1 cellular context compared by ENCODE assay signal in the genomic region with DNA sequence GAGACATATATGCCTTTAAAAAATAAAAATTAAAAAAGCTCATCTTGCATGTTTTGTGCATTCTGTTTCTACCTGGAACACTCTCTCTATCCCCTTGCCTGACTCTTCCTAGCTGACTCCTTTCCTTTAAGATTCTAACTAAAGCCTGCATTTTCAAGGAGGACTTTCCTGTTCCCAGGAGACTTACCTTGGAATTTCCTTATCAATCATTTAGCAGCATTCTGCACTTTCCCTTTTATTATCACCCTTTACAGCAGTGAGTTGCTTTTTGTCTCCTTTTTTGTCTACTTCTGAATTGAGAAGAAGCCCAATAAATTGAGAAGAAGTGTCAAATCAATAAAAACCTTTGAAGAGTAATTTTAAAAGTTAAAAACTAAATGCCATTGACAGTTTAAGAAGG.
TF ChIP-seq lines count a peak whose summit lies in the region.

No MANE protein-coding gene starts in this region.

TF ChIP-seq in HCT116, 20 proteins besides CTCF, POLR2A, EP300 and RAD21 (continued from another document):
- TF ChIP-seq EZH2phosphoT487 (IDR thresholded peaks at IDR 0.05; ENCODE audit: borderline replicate concordance) (no peak), JUND (IDR thresholded peaks at IDR 0.05) (no peak), TCF7L2 (IDR thresholded peaks at IDR 0.05; ENCODE audit: borderline replicate concordance, extremely low read depth, insufficient read depth, insufficient read length) (no peak), CBX3 (IDR thresholded peaks at IDR 0.05; ENCODE audit: low read depth) (no peak), EZH2 (IDR thresholded peaks at IDR 0.05) (no peak), CEBPB (IDR thresholded peaks at IDR 0.05; ENCODE audit: low read depth) (no peak), POLR2AphosphoS5 (IDR thresholded peaks at IDR 0.05; ENCODE audit: low read depth, low read length) (no peak), SRF (IDR thresholded peaks at IDR 0.05; ENCODE audit: low read depth) (no peak), SP1 (IDR thresholded peaks at IDR 0.05; ENCODE audit: low read depth) (no peak), EGR1 (IDR thresholded peaks at IDR 0.05; ENCODE audit: low read depth) (no peak), FOSL1 (IDR thresholded peaks at IDR 0.05; ENCODE audit: low read depth) (no peak)
- TF ChIP-seq, protein P1, sequence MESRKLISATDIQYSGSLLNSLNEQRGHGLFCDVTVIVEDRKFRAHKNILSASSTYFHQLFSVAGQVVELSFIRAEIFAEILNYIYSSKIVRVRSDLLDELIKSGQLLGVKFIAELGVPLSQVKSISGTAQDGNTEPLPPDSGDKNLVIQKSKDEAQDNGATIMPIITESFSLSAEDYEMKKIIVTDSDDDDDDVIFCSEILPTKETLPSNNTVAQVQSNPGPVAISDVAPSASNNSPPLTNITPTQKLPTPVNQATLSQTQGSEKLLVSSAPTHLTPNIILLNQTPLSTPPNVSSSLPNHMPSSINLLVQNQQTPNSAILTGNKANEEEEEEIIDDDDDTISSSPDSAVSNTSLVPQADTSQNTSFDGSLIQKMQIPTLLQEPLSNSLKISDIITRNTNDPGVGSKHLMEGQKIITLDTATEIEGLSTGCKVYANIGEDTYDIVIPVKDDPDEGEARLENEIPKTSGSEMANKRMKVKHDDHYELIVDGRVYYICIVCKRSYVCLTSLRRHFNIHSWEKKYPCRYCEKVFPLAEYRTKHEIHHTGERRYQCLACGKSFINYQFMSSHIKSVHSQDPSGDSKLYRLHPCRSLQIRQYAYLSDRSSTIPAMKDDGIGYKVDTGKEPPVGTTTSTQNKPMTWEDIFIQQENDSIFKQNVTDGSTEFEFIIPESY (IDR thresholded peaks at IDR 0.05; ENCODE audit: extremely low read depth, insufficient replicate concordance, low read length), result no peak
- TF ChIP-seq, protein P2, sequence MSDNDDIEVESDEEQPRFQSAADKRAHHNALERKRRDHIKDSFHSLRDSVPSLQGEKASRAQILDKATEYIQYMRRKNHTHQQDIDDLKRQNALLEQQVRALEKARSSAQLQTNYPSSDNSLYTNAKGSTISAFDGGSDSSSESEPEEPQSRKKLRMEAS (IDR thresholded peaks at IDR 0.05), result no peak
- TF ChIP-seq, protein P3, sequence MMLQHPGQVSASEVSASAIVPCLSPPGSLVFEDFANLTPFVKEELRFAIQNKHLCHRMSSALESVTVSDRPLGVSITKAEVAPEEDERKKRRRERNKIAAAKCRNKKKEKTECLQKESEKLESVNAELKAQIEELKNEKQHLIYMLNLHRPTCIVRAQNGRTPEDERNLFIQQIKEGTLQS (IDR thresholded peaks at IDR 0.05), result no peak
TF ChIP-seq in HCT116: peak in this region for 0.
